In the genomic region with DNA sequence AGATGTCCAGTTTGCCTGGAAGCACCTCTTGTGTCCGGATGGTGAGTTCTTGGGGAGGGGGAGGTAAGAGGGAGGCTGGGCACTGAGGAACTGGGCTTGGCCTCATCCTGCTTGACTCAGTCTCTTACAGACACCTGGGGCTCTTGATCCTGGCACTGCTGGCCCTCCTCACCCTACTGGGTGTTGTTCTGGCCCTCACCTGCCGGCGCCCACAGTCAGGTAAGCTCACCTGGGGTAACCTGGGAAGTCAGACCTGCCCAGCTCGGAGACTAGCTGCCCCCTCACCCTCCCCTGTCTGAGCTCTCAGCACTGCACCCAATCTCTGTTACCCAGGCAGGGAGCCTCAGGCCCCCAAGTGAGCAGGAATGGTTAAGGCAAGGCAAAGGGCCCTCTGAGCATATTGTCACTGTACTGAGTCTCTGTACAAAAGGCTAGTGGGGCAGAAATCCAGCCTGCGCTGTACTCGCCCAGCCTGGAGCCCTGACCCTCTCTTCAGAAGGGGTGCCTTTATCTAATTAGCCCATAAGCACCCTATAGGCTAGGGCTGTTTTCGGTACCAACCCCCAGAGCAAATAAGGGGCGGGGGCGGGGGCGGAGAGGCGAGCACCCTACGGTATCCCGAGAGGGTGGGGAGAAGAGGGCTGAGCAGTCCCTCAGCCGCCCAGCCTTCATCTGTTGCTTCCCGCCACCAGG, we compare ENCODE assay signal across 1 cellular context.
TF ChIP-seq lines count a peak whose summit lies in the region.

No MANE protein-coding gene starts in this region.

TF ChIP-seq in HepG2, 621 proteins besides CTCF, POLR2A, EP300 and RAD21 (continued from another document and continues in another):
- TF ChIP-seq, protein P1, sequence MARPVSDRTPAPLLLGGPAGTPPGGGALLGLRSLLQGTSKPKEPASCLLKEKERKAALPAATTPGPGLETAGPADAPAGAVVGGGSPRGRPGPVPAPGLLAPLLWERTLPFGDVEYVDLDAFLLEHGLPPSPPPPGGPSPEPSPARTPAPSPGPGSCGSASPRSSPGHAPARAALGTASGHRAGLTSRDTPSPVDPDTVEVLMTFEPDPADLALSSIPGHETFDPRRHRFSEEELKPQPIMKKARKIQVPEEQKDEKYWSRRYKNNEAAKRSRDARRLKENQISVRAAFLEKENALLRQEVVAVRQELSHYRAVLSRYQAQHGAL (CRISPR knock-in tag; IDR thresholded peaks at IDR 0.05; ENCODE audit: not compliant biosample characterization) = peak; percentile 79
- TF ChIP-seq, protein P2, sequence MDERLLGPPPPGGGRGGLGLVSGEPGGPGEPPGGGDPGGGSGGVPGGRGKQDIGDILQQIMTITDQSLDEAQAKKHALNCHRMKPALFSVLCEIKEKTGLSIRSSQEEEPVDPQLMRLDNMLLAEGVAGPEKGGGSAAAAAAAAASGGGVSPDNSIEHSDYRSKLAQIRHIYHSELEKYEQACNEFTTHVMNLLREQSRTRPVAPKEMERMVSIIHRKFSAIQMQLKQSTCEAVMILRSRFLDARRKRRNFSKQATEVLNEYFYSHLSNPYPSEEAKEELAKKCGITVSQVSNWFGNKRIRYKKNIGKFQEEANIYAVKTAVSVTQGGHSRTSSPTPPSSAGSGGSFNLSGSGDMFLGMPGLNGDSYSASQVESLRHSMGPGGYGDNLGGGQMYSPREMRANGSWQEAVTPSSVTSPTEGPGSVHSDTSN (CRISPR knock-in tag; IDR thresholded peaks at IDR 0.05) = no peak
- TF ChIP-seq, protein P3, sequence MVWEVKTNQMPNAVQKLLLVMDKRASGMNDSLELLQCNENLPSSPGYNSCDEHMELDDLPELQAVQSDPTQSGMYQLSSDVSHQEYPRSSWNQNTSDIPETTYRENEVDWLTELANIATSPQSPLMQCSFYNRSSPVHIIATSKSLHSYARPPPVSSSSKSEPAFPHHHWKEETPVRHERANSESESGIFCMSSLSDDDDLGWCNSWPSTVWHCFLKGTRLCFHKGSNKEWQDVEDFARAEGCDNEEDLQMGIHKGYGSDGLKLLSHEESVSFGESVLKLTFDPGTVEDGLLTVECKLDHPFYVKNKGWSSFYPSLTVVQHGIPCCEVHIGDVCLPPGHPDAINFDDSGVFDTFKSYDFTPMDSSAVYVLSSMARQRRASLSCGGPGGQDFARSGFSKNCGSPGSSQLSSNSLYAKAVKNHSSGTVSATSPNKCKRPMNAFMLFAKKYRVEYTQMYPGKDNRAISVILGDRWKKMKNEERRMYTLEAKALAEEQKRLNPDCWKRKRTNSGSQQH (CRISPR knock-in tag; IDR thresholded peaks at IDR 0.05; ENCODE audit: low read depth) = peak; percentile 30; the same call in 1 of the 2 replicates
- TF ChIP-seq ZNF17 (CRISPR knock-in tag; IDR thresholded peaks at IDR 0.05) = peak; percentile 50
- peak; percentile 33; the same call in 1 of the 2 replicates for TF ChIP-seq ZFAT (CRISPR knock-in tag; conservative IDR thresholded peaks at IDR 0.05)
- peak; percentile 28; the same call in 1 of the 2 replicates for TF ChIP-seq FOSL1 (CRISPR knock-in tag; IDR thresholded peaks at IDR 0.05; ENCODE audit: borderline replicate concordance)
- TF ChIP-seq MTF1 (CRISPR knock-in tag; IDR thresholded peaks at IDR 0.05) = 0 out of 2 replicates have a peak, but pooled peaks have one; percentile 78
- peak; percentile 9; the same call in 1 of the 2 replicates for TF ChIP-seq KDM2A (CRISPR knock-in tag; IDR thresholded peaks at IDR 0.05; ENCODE audit: borderline replicate concordance, low read depth)
- 0 out of 2 replicates have a peak, but pooled peaks have one; percentile 26 for TF ChIP-seq SNAI1 (CRISPR knock-in tag; IDR thresholded peaks at IDR 0.05; ENCODE audit: borderline replicate concordance)
- TF ChIP-seq SMAD3 (CRISPR knock-in tag; IDR thresholded peaks at IDR 0.05) = peak; percentile 26; the same call in 1 of the 2 replicates
- TF ChIP-seq, protein P4, sequence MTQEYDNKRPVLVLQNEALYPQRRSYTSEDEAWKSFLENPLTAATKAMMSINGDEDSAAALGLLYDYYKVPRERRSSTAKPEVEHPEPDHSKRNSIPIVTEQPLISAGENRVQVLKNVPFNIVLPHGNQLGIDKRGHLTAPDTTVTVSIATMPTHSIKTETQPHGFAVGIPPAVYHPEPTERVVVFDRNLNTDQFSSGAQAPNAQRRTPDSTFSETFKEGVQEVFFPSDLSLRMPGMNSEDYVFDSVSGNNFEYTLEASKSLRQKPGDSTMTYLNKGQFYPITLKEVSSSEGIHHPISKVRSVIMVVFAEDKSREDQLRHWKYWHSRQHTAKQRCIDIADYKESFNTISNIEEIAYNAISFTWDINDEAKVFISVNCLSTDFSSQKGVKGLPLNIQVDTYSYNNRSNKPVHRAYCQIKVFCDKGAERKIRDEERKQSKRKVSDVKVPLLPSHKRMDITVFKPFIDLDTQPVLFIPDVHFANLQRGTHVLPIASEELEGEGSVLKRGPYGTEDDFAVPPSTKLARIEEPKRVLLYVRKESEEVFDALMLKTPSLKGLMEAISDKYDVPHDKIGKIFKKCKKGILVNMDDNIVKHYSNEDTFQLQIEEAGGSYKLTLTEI (CRISPR knock-in tag; conservative IDR thresholded peaks at IDR 0.05) = no peak
- TF ChIP-seq, protein P5, sequence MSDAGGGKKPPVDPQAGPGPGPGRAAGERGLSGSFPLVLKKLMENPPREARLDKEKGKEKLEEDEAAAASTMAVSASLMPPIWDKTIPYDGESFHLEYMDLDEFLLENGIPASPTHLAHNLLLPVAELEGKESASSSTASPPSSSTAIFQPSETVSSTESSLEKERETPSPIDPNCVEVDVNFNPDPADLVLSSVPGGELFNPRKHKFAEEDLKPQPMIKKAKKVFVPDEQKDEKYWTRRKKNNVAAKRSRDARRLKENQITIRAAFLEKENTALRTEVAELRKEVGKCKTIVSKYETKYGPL (CRISPR knock-in tag; IDR thresholded peaks at IDR 0.05) = no peak
- TF ChIP-seq BORCS8-MEF2B (CRISPR knock-in tag; IDR thresholded peaks at IDR 0.05) = 0 out of 2 replicates have a peak, but pooled peaks have one; percentile 0
- TF ChIP-seq GATAD2A (CRISPR knock-in tag; IDR thresholded peaks at IDR 0.05) = peak; percentile 35; the same call in 1 of the 2 replicates
- peak; percentile 38; the same call in 1 of the 2 replicates for TF ChIP-seq NFYC (CRISPR knock-in tag; IDR thresholded peaks at IDR 0.05)
- no peak; the same call in 1 of the 2 replicates for TF ChIP-seq THAP11 (CRISPR knock-in tag; IDR thresholded peaks at IDR 0.05)
- 0 out of 2 replicates have a peak, but pooled peaks have one; percentile 28 for TF ChIP-seq ZSCAN30 (CRISPR knock-in tag; IDR thresholded peaks at IDR 0.05)
- no peak for TF ChIP-seq ARNTL (CRISPR knock-in tag; IDR thresholded peaks at IDR 0.05)
- no peak for TF ChIP-seq CBX5 (CRISPR knock-in tag; IDR thresholded peaks at IDR 0.05; ENCODE audit: borderline replicate concordance)
- TF ChIP-seq, protein P6, sequence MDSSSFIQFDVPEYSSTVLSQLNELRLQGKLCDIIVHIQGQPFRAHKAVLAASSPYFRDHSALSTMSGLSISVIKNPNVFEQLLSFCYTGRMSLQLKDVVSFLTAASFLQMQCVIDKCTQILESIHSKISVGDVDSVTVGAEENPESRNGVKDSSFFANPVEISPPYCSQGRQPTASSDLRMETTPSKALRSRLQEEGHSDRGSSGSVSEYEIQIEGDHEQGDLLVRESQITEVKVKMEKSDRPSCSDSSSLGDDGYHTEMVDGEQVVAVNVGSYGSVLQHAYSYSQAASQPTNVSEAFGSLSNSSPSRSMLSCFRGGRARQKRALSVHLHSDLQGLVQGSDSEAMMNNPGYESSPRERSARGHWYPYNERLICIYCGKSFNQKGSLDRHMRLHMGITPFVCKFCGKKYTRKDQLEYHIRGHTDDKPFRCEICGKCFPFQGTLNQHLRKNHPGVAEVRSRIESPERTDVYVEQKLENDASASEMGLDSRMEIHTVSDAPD (CRISPR knock-in tag; IDR thresholded peaks at IDR 0.05) = 0 out of 2 replicates have a peak, but pooled peaks have one; percentile 29
- TF ChIP-seq ZSCAN12 (CRISPR knock-in tag; IDR thresholded peaks at IDR 0.05) = no peak
- TF ChIP-seq ZBTB38 (CRISPR knock-in tag; IDR thresholded peaks at IDR 0.05) = no peak
- 0 out of 2 replicates have a peak, but pooled peaks have one; percentile 9 for TF ChIP-seq ZFP90 (CRISPR knock-in tag; IDR thresholded peaks at IDR 0.05; ENCODE audit: borderline replicate concordance)
- TF ChIP-seq NR2F1 (CRISPR knock-in tag; IDR thresholded peaks at IDR 0.05) = no peak
- TF ChIP-seq ZNF501 (CRISPR knock-in tag; IDR thresholded peaks at IDR 0.05) = 0 out of 2 replicates have a peak, but pooled peaks have one; percentile 28
- TF ChIP-seq ZNF282 (IDR thresholded peaks at IDR 0.05; ENCODE audit: partially characterized antibody) = no peak
- no peak for TF ChIP-seq MIER3 (CRISPR knock-in tag; IDR thresholded peaks at IDR 0.05; ENCODE audit: borderline replicate concordance)
- 0 out of 2 replicates have a peak, but pooled peaks have one; percentile 4 for TF ChIP-seq DPF2 (CRISPR knock-in tag; IDR thresholded peaks at IDR 0.05; ENCODE audit: borderline replicate concordance, low read depth)
- TF ChIP-seq STAT5B (CRISPR knock-in tag; IDR thresholded peaks at IDR 0.05) = no peak
- TF ChIP-seq, protein P7, sequence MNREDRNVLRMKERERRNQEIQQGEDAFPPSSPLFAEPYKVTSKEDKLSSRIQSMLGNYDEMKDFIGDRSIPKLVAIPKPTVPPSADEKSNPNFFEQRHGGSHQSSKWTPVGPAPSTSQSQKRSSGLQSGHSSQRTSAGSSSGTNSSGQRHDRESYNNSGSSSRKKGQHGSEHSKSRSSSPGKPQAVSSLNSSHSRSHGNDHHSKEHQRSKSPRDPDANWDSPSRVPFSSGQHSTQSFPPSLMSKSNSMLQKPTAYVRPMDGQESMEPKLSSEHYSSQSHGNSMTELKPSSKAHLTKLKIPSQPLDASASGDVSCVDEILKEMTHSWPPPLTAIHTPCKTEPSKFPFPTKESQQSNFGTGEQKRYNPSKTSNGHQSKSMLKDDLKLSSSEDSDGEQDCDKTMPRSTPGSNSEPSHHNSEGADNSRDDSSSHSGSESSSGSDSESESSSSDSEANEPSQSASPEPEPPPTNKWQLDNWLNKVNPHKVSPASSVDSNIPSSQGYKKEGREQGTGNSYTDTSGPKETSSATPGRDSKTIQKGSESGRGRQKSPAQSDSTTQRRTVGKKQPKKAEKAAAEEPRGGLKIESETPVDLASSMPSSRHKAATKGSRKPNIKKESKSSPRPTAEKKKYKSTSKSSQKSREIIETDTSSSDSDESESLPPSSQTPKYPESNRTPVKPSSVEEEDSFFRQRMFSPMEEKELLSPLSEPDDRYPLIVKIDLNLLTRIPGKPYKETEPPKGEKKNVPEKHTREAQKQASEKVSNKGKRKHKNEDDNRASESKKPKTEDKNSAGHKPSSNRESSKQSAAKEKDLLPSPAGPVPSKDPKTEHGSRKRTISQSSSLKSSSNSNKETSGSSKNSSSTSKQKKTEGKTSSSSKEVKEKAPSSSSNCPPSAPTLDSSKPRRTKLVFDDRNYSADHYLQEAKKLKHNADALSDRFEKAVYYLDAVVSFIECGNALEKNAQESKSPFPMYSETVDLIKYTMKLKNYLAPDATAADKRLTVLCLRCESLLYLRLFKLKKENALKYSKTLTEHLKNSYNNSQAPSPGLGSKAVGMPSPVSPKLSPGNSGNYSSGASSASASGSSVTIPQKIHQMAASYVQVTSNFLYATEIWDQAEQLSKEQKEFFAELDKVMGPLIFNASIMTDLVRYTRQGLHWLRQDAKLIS (CRISPR knock-in tag; IDR thresholded peaks at IDR 0.05) = no peak
- TF ChIP-seq HNRNPL (IDR thresholded peaks at IDR 0.05; ENCODE audit: low read depth, low read length) = 0 out of 2 replicates have a peak, but pooled peaks have one; percentile 35
- TF ChIP-seq ZNF33B (CRISPR knock-in tag; IDR thresholded peaks at IDR 0.05) = no peak
- no peak for TF ChIP-seq ZBTB7A (CRISPR knock-in tag; IDR thresholded peaks at IDR 0.05)
- TF ChIP-seq ZNF143 (CRISPR knock-in tag; IDR thresholded peaks at IDR 0.05) = peak; percentile 38; the same call in 1 of the 2 replicates
- TF ChIP-seq HOXA5 (CRISPR knock-in tag; IDR thresholded peaks at IDR 0.05) = 0 out of 2 replicates have a peak, but pooled peaks have one; percentile 20
- TF ChIP-seq RXRB (CRISPR knock-in tag; IDR thresholded peaks at IDR 0.05; ENCODE audit: borderline replicate concordance) = no peak
- no peak for TF ChIP-seq TCF7 (IDR thresholded peaks at IDR 0.05; ENCODE audit: low read depth)
- TF ChIP-seq, protein P8, sequence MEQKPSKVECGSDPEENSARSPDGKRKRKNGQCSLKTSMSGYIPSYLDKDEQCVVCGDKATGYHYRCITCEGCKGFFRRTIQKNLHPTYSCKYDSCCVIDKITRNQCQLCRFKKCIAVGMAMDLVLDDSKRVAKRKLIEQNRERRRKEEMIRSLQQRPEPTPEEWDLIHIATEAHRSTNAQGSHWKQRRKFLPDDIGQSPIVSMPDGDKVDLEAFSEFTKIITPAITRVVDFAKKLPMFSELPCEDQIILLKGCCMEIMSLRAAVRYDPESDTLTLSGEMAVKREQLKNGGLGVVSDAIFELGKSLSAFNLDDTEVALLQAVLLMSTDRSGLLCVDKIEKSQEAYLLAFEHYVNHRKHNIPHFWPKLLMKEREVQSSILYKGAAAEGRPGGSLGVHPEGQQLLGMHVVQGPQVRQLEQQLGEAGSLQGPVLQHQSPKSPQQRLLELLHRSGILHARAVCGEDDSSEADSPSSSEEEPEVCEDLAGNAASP (CRISPR knock-in tag; IDR thresholded peaks at IDR 0.05; ENCODE audit: borderline replicate concordance) = no peak
- TF ChIP-seq ZC3H13 (CRISPR knock-in tag; IDR thresholded peaks at IDR 0.05) = peak; percentile 46; the same call in 1 of the 2 replicates
- no peak; the same call in 1 of the 2 replicates for TF ChIP-seq ZMYM3 (CRISPR knock-in tag; IDR thresholded peaks at IDR 0.05)
- TF ChIP-seq, protein P9, sequence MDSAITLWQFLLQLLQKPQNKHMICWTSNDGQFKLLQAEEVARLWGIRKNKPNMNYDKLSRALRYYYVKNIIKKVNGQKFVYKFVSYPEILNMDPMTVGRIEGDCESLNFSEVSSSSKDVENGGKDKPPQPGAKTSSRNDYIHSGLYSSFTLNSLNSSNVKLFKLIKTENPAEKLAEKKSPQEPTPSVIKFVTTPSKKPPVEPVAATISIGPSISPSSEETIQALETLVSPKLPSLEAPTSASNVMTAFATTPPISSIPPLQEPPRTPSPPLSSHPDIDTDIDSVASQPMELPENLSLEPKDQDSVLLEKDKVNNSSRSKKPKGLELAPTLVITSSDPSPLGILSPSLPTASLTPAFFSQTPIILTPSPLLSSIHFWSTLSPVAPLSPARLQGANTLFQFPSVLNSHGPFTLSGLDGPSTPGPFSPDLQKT (CRISPR knock-in tag; IDR thresholded peaks at IDR 0.05; ENCODE audit: borderline replicate concordance) = no peak; the same call in 1 of the 2 replicates
- no peak for TF ChIP-seq TOPORS (CRISPR knock-in tag; IDR thresholded peaks at IDR 0.05)
- TF ChIP-seq POLR2G (IDR thresholded peaks at IDR 0.05; ENCODE audit: low read depth, low read length) = no peak
- TF ChIP-seq AGO1 (IDR thresholded peaks at IDR 0.05; ENCODE audit: low read depth, low read length, poor library complexity, severe bottlenecking) = no peak
- TF ChIP-seq ZEB1 (IDR thresholded peaks at IDR 0.05; ENCODE audit: insufficient replicate concordance, low read depth) = peak; percentile 62
